Comparison of ENCODE assay signal across 8 cellular contexts in the genomic region with DNA sequence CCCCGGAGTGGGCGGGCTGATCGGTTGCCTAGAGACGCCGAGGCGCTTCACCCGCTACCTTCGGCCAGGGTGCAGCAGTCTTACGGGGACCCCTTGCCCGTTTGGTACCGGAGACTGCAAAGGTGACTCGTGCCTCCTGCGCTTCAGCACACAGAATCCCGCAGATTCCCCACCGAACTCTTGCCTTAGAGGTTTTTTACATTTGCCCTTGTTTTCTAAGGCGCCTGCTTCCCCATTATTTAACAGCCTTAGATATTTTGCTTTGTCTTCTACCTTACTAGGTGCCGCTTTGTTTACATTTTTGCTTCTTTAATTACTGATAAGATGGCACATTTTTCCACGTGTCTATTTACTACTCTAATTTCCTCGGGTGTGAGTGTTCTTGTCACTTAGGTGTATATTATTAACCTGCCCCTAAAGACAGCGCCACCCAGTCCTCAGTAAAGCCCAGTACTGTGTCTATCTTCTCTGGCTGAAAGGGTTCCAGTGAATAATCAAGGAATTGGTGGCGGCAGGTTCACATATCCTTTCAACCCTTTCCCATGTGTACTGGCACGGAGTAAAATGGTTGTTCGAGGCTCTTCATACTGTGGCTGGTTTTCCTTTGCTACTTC. TPM values are rescaled to one million over a fixed set of nuclear protein-coding genes. Genes with fewer than 3 reads are reported as not detected.
A peak's percentile ranks its signal among the peaks of the same experiment; 100 is the strongest.
DNase-seq lines count a peak whose midpoint lies in the region; ATAC-seq and TF ChIP-seq lines count a peak whose summit lies in the region.

No MANE protein-coding gene starts in this region.

- DNase-seq in CD8-positive, alpha-beta memory T cell, result no peak
- DNase-seq in MCF 10A (ENCODE audit: unreplicated experiment) (no peak), memory B cell (ENCODE audit: low spot score in 2 of 2) (no peak), vagina (ENCODE audit: extremely low spot score in 2 of 2) (no peak), T-helper 9 cell (no peak)
- no peak for DNase-seq in activated CD4-positive, CD25-positive, alpha-beta regulatory T cell treated with anti-CD3 and anti-CD28 coated beads, Interleukin-2, amount 50 U/mL, for 72 hours

- H3K27ac ChIP-seq in CD8-positive, alpha-beta memory T cell (ENCODE audit: low read depth, low read length), result peak overlapping the region; percentile 69
- H3K27ac ChIP-seq in vagina, result no peak overlapping the region

- H3K9me3 ChIP-seq in CD8-positive, alpha-beta memory T cell (ENCODE audit: low read length), result no peaks in the 10 kb centered on the region
- H3K9me3 ChIP-seq in vagina, result no peaks in the 10 kb centered on the region

- no peaks in the 10 kb centered on the region for H3K36me3 ChIP-seq in CD8-positive, alpha-beta memory T cell (ENCODE audit: insufficient read depth, low read length)
- no peaks in the 10 kb centered on the region for H3K36me3 ChIP-seq in vagina

- no peaks in the 10 kb centered on the region for H3K27me3 ChIP-seq in CD8-positive, alpha-beta memory T cell (ENCODE audit: insufficient read depth, low read length, poor library complexity, severe bottlenecking)
- no peaks in the 10 kb centered on the region for H3K27me3 ChIP-seq in vagina

- peaks cover 14% of the 10 kb centered on the region for H3K4me1 ChIP-seq in CD8-positive, alpha-beta memory T cell (ENCODE audit: insufficient read depth, low read length)
- peaks cover 19% of the 10 kb centered on the region for H3K4me1 ChIP-seq in vagina

- H3K9me3 Mint-ChIP-seq in CD8-positive, alpha-beta memory T cell, result no peaks in the 10 kb centered on the region
- H3K9me3 Mint-ChIP-seq in MCF 10A (ENCODE audit: unreplicated experiment), result no peaks in the 10 kb centered on the region
- H3K9me3 Mint-ChIP-seq in memory B cell, result no peaks in the 10 kb centered on the region

- ATAC-seq in memory B cell (ENCODE audit: low read depth), result peak; percentile 0
- no peak for ATAC-seq in GM18520 (IDR thresholded peaks at IDR 0.05; ENCODE audit: unreplicated experiment)

- no peak for TF ChIP-seq POLR2A in vagina (IDR thresholded peaks at IDR 0.05)

- TF ChIP-seq CTCF in LNCAP (IDR thresholded peaks at IDR 0.05) (peak; percentile 39; the same call in 1 of the 2 replicates), MCF 10A (IDR thresholded peaks at IDR 0.05; ENCODE audit: unreplicated experiment) (no peak), vagina (IDR thresholded peaks at IDR 0.05) (no peak)

- peaks cover 5% of the 10 kb centered on the region in 2 donors for H3K27me3 Mint-ChIP-seq in CD8-positive, alpha-beta memory T cell
- H3K27me3 Mint-ChIP-seq in MCF 10A (ENCODE audit: insufficient read depth, unreplicated experiment) (no peaks in the 10 kb centered on the region), memory B cell (peaks cover 4% of the 10 kb centered on the region)

- peak overlapping the region; percentile 89 to 98 (median 93) for H3K4me3 Mint-ChIP-seq in CD8-positive, alpha-beta memory T cell
- H3K4me3 Mint-ChIP-seq in MCF 10A (ENCODE audit: unreplicated experiment), result peak overlapping the region; percentile 90
- peak overlapping the region; percentile 96 for H3K4me3 Mint-ChIP-seq in memory B cell

- no TSS peak for BruUV-seq in MCF 10A (replicated peaks; lab: Mats Ljungman, UMichigan)

- POLR2A ChIA-PET in CD8-positive, alpha-beta memory T cell (lab: Charles Lee), result interaction anchor here (0.6 to 2.7 kb wide), 8 partner anchors 67 to 1548 kb away, joined by 3 to 15 read pairs (median 4); a partner anchor contains a TSS
- POLR2A ChIA-PET in MCF 10A (lab: Yijun Ruan, JAX), result interaction anchor here (0.6 to 3.7 kb wide), 23 partner anchors 10 to 481 kb away, joined by 3 to 22 read pairs (median 3); a partner anchor contains a TSS

- peaks cover 14 to 31% (median 28%) of the 10 kb centered on the region in 3 donors for H3K4me1 Mint-ChIP-seq in CD8-positive, alpha-beta memory T cell
- peaks cover 32% of the 10 kb centered on the region for H3K4me1 Mint-ChIP-seq in MCF 10A (ENCODE audit: insufficient read depth, unreplicated experiment)
- H3K4me1 Mint-ChIP-seq in memory B cell, result peaks cover 20% of the 10 kb centered on the region

- H3K36me3 Mint-ChIP-seq in CD8-positive, alpha-beta memory T cell, result peaks cover 0 to 8% (median 0%) of the 10 kb centered on the region in 3 donors
- no peaks in the 10 kb centered on the region for H3K36me3 Mint-ChIP-seq in MCF 10A (ENCODE audit: insufficient read depth, unreplicated experiment)
- H3K36me3 Mint-ChIP-seq in memory B cell, result no peaks in the 10 kb centered on the region

- CTCF ChIA-PET in CD8-positive, alpha-beta memory T cell (lab: Charles Lee), result interaction anchor here (0.8 to 1.7 kb wide), 4 partner anchors 10 to 66 kb away, joined by 3 to 5 read pairs (median 4); a partner anchor contains a TSS
- CTCF ChIA-PET in MCF 10A (lab: Yijun Ruan, JAX), result interaction anchor here (0.7 to 2.1 kb wide), 6 partner anchors 9 to 459 kb away, joined by 4 to 10 read pairs (median 5); no protein-coding TSS in a partner anchor

- H3K4me3 ChIP-seq in CD8-positive, alpha-beta memory T cell (ENCODE audit: low read length), result peak overlapping the region; percentile 84
- H3K4me3 ChIP-seq in vagina, result peak overlapping the region; percentile 76 to 81

- intact Hi-C loops in MCF 10A (cut with micrococcal nuclease), result loop anchor here (5.0 kb wide), 2 partner anchors 46 to 1336 kb away; no protein-coding TSS in a partner anchor
- intact Hi-C loops in vagina (cut with DNase I), result no loop called here

- peak overlapping the region; percentile 70 to 93 (median 85) for H3K27ac Mint-ChIP-seq in CD8-positive, alpha-beta memory T cell
- H3K27ac Mint-ChIP-seq in MCF 10A (ENCODE audit: low read depth, unreplicated experiment), result peak overlapping the region; percentile 90
- peak overlapping the region; percentile 84 for H3K27ac Mint-ChIP-seq in memory B cell

RNA-seq across cellular contexts. Expression of a gene that starts 0.6 kb away (rescaled TPM):
- total RNA-seq in CD8-positive, alpha-beta memory T cell, result 10 to 100 TPM; 19.7 to 20.7 TPM
- 6.5 TPM for polyA plus RNA-seq in CD8-positive, alpha-beta memory T cell
- total RNA-seq in MCF 10A (2022) (6.4 and 6.5 TPM in 2 replicates), vagina (4.4 TPM)
